ENCODE assay signal across 9 cellular contexts in the genomic region with DNA sequence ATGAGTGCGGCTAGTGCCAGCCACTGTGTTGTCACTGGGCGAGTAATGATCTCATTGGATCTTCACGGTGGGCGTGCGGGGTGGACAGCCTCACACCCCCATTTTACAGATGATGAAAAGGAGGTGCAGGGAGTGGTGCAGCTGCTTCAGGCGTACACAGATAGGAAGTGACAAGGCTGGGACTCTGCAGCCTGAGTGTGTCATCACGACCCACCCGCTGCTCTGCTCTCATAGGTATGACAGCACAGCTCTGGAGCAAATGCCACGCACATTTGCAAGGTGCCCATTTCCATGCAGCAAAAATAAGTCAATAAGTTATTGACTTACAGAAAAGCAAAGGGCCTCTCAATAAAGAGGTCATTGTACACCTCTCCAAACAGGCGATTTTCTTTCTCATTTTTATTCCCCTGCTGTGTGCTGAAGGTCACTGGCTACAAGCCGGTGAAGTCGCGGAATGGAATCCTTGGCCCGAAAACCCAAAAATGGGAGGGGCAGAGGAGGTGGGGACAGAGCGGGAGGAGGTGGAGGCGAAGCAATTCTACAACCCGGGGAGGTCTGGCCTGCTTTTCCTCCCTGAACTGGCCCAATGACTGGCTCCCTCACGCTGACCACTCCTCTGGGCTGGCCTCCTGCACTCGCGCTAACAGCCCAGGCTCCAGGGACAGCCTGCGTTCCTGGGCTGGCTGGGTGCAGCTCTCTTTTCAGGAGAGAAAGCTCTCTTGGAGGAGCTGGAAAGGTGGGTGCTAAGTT. TPM values are rescaled to one million over a fixed set of nuclear protein-coding genes. Genes with fewer than 3 reads are reported as not detected.
DNase-seq lines count a peak whose midpoint lies in the region; ATAC-seq and TF ChIP-seq lines count a peak whose summit lies in the region.
"Had no signal": no experiment of that assay in that cellular context is flagged by ENCODE, and none has a peak within 500 bp of the region (broad histone marks: within the 10 kb centered on the region; RNA-seq: fewer than 3 reads in every experiment).

A gene with protein sequence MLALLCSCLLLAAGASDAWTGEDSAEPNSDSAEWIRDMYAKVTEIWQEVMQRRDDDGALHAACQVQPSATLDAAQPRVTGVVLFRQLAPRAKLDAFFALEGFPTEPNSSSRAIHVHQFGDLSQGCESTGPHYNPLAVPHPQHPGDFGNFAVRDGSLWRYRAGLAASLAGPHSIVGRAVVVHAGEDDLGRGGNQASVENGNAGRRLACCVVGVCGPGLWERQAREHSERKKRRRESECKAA (plus strand): TSS at position 658 of the 750 bp plus-strand sequence. CDS start 3,949 bp downstream, outside the sequence.

- POLR2A ChIA-PET in CD8-positive, alpha-beta memory T cell (lab: Charles Lee), result no interaction called here

- H3K4me2 ChIP-seq in BLaER1 (no peak within 1 kb of the TSS), osteoblast (ENCODE audit: insufficient read depth, low read length) (peak within 1 kb of the TSS; percentile 83)

- TF ChIP-seq CTCF in osteoblast (IDR thresholded peaks at IDR 0.05; ENCODE audit: extremely low read depth, low read depth, low read length), result no peak

- H3K9me3 Mint-ChIP-seq in T-helper 2 cell treated with Interferon-gamma antibody and Interleukin-4, amounts not matched to agents 5 μg/mL and 100 μg/mL, for 36 hours, result no peaks in the 10 kb centered on the region
- H3K9me3 Mint-ChIP-seq in CD8-positive, alpha-beta memory T cell, result peaks cover 0 to 8% (median 2%) of the 10 kb centered on the region in 5 donors
- H3K9me3 Mint-ChIP-seq: activated B cell treated with CpG ODN at 0.5 μM for 24 hours had no signal

- no peak within 1 kb of the TSS for H3K9ac ChIP-seq in BLaER1

- H3K27ac ChIP-seq in BLaER1 (peak within 1 kb of the TSS; percentile 9; the same call in 1 of the 2 replicates), osteoblast (ENCODE audit: low read depth, low read length) (peak within 1 kb of the TSS; percentile 83)
- H3K27ac ChIP-seq in CD8-positive, alpha-beta memory T cell (ENCODE audit: low read depth, low read length), result no peak within 1 kb of the TSS

- H4K20me1 ChIP-seq in BLaER1 (no peaks in the 10 kb centered on the region), osteoblast (ENCODE audit: insufficient read depth, low read length) (no peaks in the 10 kb centered on the region)

- H3K4me1 Mint-ChIP-seq in T-helper 2 cell treated with Interferon-gamma antibody and Interleukin-4, amounts not matched to agents 5 μg/mL and 100 μg/mL, for 36 hours (ENCODE audit: low read depth), result peaks cover 2% of the 10 kb centered on the region
- H3K4me1 Mint-ChIP-seq in CD8-positive, alpha-beta memory T cell, result peaks cover 0 to 2% (median 0%) of the 10 kb centered on the region in 3 donors
- H3K4me1 Mint-ChIP-seq: activated B cell treated with CpG ODN at 0.5 μM for 24 hours had no signal

- no peak within 1 kb of the TSS for H3K4me3 Mint-ChIP-seq in T-helper 2 cell treated with Interferon-gamma antibody and Interleukin-4, amounts not matched to agents 5 μg/mL and 100 μg/mL, for 36 hours
- H3K4me3 Mint-ChIP-seq in CD8-positive, alpha-beta memory T cell, result no peak within 1 kb of the TSS
- H3K4me3 Mint-ChIP-seq: activated B cell treated with CpG ODN at 0.5 μM for 24 hours had no signal

- ATAC-seq in HG02981 (IDR thresholded peaks at IDR 0.05; ENCODE audit: unreplicated experiment), result no peak

- DNase-seq in SK-N-DZ (ENCODE audit: low spot score) (peak; percentile 16), head of caudate nucleus (peak in 37 of 42 donors; percentile 18 to 79 (median 44)), osteoblast (ENCODE audit: insufficient read length, low spot score, missing footprints) (peak; percentile 98)
- no peak for DNase-seq in T-helper 2 cell treated with Interferon-gamma antibody and Interleukin-4, amounts not matched to agents 5 μg/mL and 100 μg/mL, for 36 hours (ENCODE audit: low spot score)
- DNase-seq in NK-92 treated with Interleukin-12 subunit alpha and Interleukin-12 subunit beta, amount 100 ng/mL, for 24 hours (lab: John Stamatoyannopoulos, UW), result no peak
- no peak for DNase-seq in CD8-positive, alpha-beta memory T cell
- DNase-seq: activated B cell treated with CpG ODN at 0.5 μM for 24 hours had no signal

- H3K27me3 ChIP-seq in BLaER1, result no peaks in the 10 kb centered on the region
- no peaks in the 10 kb centered on the region for H3K27me3 ChIP-seq in osteoblast (ENCODE audit: insufficient read depth, low read length)
- H3K27me3 ChIP-seq in CD8-positive, alpha-beta memory T cell (ENCODE audit: insufficient read depth, low read length, poor library complexity, severe bottlenecking), result no peaks in the 10 kb centered on the region

- H3K27me3 Mint-ChIP-seq in T-helper 2 cell treated with Interferon-gamma antibody and Interleukin-4, amounts not matched to agents 5 μg/mL and 100 μg/mL, for 36 hours (ENCODE audit: low read depth), result peaks cover 11% of the 10 kb centered on the region
- H3K27me3 Mint-ChIP-seq in CD8-positive, alpha-beta memory T cell, result peaks cover 13 to 20% of the 10 kb centered on the region in 2 donors

- peak within 1 kb of the TSS; percentile 84 for H2AFZ ChIP-seq in osteoblast (ENCODE audit: low read length)

- peaks cover 36% of the 10 kb centered on the region for H3K4me1 ChIP-seq in BLaER1
- H3K4me1 ChIP-seq in osteoblast (ENCODE audit: insufficient read depth, low read length), result peaks cover 18% of the 10 kb centered on the region
- no peaks in the 10 kb centered on the region for H3K4me1 ChIP-seq in CD8-positive, alpha-beta memory T cell (ENCODE audit: insufficient read depth, low read length)

- H3K79me2 ChIP-seq in osteoblast (ENCODE audit: insufficient read depth, low read length), result no peaks in the 10 kb centered on the region

- intact Hi-C loops in head of caudate nucleus (cut with DNase I), result no loop called here

- H3K4me3 ChIP-seq in BLaER1 (no peak within 1 kb of the TSS), osteoblast (ENCODE audit: insufficient read depth, low read length) (peak within 1 kb of the TSS; percentile 60)
- H3K4me3 ChIP-seq in CD8-positive, alpha-beta memory T cell (ENCODE audit: low read length), result no peak within 1 kb of the TSS

- peaks cover 11% of the 10 kb centered on the region for H3K9me3 ChIP-seq in BLaER1
- no peaks in the 10 kb centered on the region for H3K9me3 ChIP-seq in osteoblast (ENCODE audit: low read depth, low read length)
- H3K9me3 ChIP-seq in CD8-positive, alpha-beta memory T cell (ENCODE audit: low read length), result no peaks in the 10 kb centered on the region

- H3K36me3 ChIP-seq in BLaER1 (no peaks in the 10 kb centered on the region; the same call in 1 of the 2 replicates), osteoblast (ENCODE audit: insufficient read depth, low read length) (no peaks in the 10 kb centered on the region)
- H3K36me3 ChIP-seq in CD8-positive, alpha-beta memory T cell (ENCODE audit: insufficient read depth, low read length), result no peaks in the 10 kb centered on the region

- CTCF ChIA-PET in CD8-positive, alpha-beta memory T cell (lab: Charles Lee), result no interaction called here

- no peak within 1 kb of the TSS for H3K27ac Mint-ChIP-seq in T-helper 2 cell treated with Interferon-gamma antibody and Interleukin-4, amounts not matched to agents 5 μg/mL and 100 μg/mL, for 36 hours
- no peak within 1 kb of the TSS for H3K27ac Mint-ChIP-seq in CD8-positive, alpha-beta memory T cell
- H3K27ac Mint-ChIP-seq: activated B cell treated with CpG ODN at 0.5 μM for 24 hours had no signal

- no peaks in the 10 kb centered on the region for H3K36me3 Mint-ChIP-seq in T-helper 2 cell treated with Interferon-gamma antibody and Interleukin-4, amounts not matched to agents 5 μg/mL and 100 μg/mL, for 36 hours (ENCODE audit: low read depth)
- no peaks in the 10 kb centered on the region for H3K36me3 Mint-ChIP-seq in CD8-positive, alpha-beta memory T cell

RNA-seq across cellular contexts. Expression of the gene that starts here (rescaled TPM):
- polyA plus RNA-seq in SK-N-DZ (2014; cell fraction: cytosol; rRNA removed), result 0.99 TPM in 1 of 2 replicates, not detected in the other
- not detected in 2 replicates for polyA plus RNA-seq in SK-N-DZ (2014; cell fraction: nucleus; rRNA removed)
- 2.1 and 4.3 TPM in 2 replicates for total RNA-seq in osteoblast
- not detected for total RNA-seq in CD8-positive, alpha-beta memory T cell
- polyA plus RNA-seq in CD8-positive, alpha-beta memory T cell, result not detected
- total RNA-seq: activated B cell treated with CpG ODN at 0.5 μM for 24 hours had no signal

Comparison
In these comparisons a context has a peak if more than half of its experiments do, and no peak if none do; other contexts are left out.
1. DNase-seq: peak in SK-N-DZ (single experiment), head of caudate nucleus (37 of 42) and osteoblast (single experiment); none in T-helper 2 cell treated with Interferon-gamma antibody and Interleukin-4, amounts not matched to agents 5 μg/mL and 100 μg/mL, for 36 hours (single experiment), NK-92 treated with Interleukin-12 subunit alpha and Interleukin-12 subunit beta, amount 100 ng/mL, for 24 hours (single experiment) and CD8-positive, alpha-beta memory T cell (0 of 5).